ENCODE assay signal across 26 cellular contexts in the genomic region with DNA sequence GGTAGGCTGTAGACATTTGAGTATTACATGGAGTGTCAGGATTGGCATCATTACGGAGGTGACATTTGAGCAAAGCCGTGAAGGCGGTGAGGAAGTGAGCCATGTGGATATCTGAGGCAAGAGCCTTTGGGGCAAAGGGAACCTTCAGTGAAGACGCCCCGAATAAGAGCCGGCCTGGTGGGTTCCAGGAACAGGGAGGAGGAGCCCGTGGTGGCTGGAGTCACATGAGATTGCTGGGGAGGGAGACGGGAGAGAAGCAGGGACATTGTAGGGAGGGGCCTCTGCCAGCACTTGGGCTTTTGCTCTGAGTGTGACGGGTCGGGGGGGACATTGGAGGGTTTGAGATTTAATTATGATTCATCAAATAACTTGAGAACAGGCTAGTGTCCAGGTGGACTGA.
"Had no signal": no experiment of that assay in that cellular context is flagged by ENCODE, and none has a peak within 500 bp of the region (broad histone marks: within the 10 kb centered on the region; RNA-seq: fewer than 3 reads in every experiment).

No MANE protein-coding gene starts in this region.

- H3K4me3 Mint-ChIP-seq: dendritic cell treated with granulocyte-macrophage colony-stimulating factor and Interleukin-4, amounts not matched to agents 40 ng/mL and 50 ng/mL, for 4 days; effector memory CD8-positive, alpha-beta T cell; immature natural killer cell; memory B cell; naive B cell; natural killer cell treated with Interleukin-12 subunit alpha and Interleukin-12 subunit beta and Interleukin-15 and Interleukin-18, amount 100 ng/mL, for 72 hours; neural crest cell; stimulated activated naive CD8-positive, alpha-beta T cell treated with anti-CD3 and anti-CD28 coated beads, Interleukin-15, amount 100 ng/mL, for 72 hours had no signal

- DNase-seq: colonic mucosa; effector memory CD8-positive, alpha-beta T cell; erythroblast; esophagus squamous epithelium; foreskin melanocyte; immature natural killer cell; islet precursor cell; kidney glomerular epithelial cell; mucosa of descending colon; naive B cell; sigmoid colon; stimulated activated CD4-positive, alpha-beta T cell treated with anti-CD3 and anti-CD28 coated beads, Interleukin-2, amount 100 ng/mL, for 24 hours; stimulated activated CD4-positive, alpha-beta T cell treated with anti-CD3 and anti-CD28 coated beads, Interleukin-4, amount 100 ng/mL, for 4 hours; stimulated activated naive CD4-positive, alpha-beta T cell; stimulated activated naive CD8-positive, alpha-beta T cell treated with anti-CD3 and anti-CD28 coated beads, Interleukin-15, amount 100 ng/mL, for 72 hours; thyroid gland; trophoblast cell had no signal

- H3K27ac Mint-ChIP-seq: dendritic cell treated with granulocyte-macrophage colony-stimulating factor and Interleukin-4, amounts not matched to agents 40 ng/mL and 50 ng/mL, for 4 days; effector memory CD8-positive, alpha-beta T cell; immature natural killer cell; memory B cell; natural killer cell treated with Interleukin-12 subunit alpha and Interleukin-12 subunit beta and Interleukin-15 and Interleukin-18, amount 100 ng/mL, for 72 hours; progenitor cell of endocrine pancreas had no signal

- H3K27ac ChIP-seq: colonic mucosa, esophagus squamous epithelium, neutrophil, parathyroid adenoma, sigmoid colon, suprapubic skin, thyroid gland had no signal

- H3K9me3 Mint-ChIP-seq: dendritic cell treated with granulocyte-macrophage colony-stimulating factor and Interleukin-4, amounts not matched to agents 40 ng/mL and 50 ng/mL, for 4 days; effector memory CD8-positive, alpha-beta T cell; immature natural killer cell; natural killer cell treated with Interleukin-12 subunit alpha and Interleukin-12 subunit beta and Interleukin-15 and Interleukin-18, amount 100 ng/mL, for 72 hours; neural crest cell; stimulated activated naive CD8-positive, alpha-beta T cell treated with anti-CD3 and anti-CD28 coated beads, Interleukin-15, amount 100 ng/mL, for 72 hours had no signal

- H3K4me1 ChIP-seq: colonic mucosa, esophagus squamous epithelium, parathyroid adenoma, sigmoid colon, suprapubic skin, thyroid gland had no signal

- H3K4me1 Mint-ChIP-seq: immature natural killer cell; memory B cell; naive B cell; stimulated activated naive CD8-positive, alpha-beta T cell treated with anti-CD3 and anti-CD28 coated beads, Interleukin-15, amount 100 ng/mL, for 72 hours had no signal

- H3K9ac ChIP-seq: parathyroid adenoma had no signal

- H3K27me3 ChIP-seq: colonic mucosa, thyroid gland had no signal

- H3K36me3 Mint-ChIP-seq: immature natural killer cell; memory B cell; naive B cell; natural killer cell treated with Interleukin-12 subunit alpha and Interleukin-12 subunit beta and Interleukin-15 and Interleukin-18, amount 100 ng/mL, for 72 hours had no signal

- ATAC-seq: effector memory CD8-positive, alpha-beta T cell; mucosa of descending colon; natural killer cell treated with Interleukin-12 subunit alpha and Interleukin-12 subunit beta and Interleukin-15 and Interleukin-18, amount 100 ng/mL, for 72 hours; stimulated activated naive CD8-positive, alpha-beta T cell treated with anti-CD3 and anti-CD28 coated beads, Interleukin-15, amount 100 ng/mL, for 72 hours had no signal

- H3K4me3 ChIP-seq: colonic mucosa, esophagus squamous epithelium, lung, mucosa of descending colon, sigmoid colon, suprapubic skin, thyroid gland had no signal

- H3K9me3 ChIP-seq: colonic mucosa, esophagus squamous epithelium, mucosa of descending colon, neutrophil, sigmoid colon, suprapubic skin, thyroid gland had no signal

- H3K36me3 ChIP-seq: colonic mucosa, esophagus squamous epithelium, neutrophil, sigmoid colon, suprapubic skin, thyroid gland had no signal
